In the genomic region with DNA sequence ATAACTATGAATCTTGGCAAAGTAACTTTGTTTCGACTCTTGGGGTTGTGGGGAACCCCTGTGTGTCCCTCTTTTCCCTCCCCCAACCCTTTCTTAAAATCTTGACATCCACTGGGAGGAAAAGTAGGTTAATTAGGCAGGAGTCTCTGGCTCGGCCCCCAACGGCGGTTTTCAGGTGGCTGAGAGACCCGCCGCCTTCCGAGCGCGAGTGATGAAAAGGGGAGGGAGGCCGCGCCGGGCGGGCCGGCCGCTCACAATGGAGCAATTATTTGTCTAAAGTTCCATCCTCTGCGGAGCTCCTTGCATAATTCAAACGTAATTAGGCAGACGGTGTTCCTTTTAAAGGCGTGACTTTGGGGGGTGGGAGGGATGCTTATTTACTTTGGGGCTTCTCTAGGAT, we compare ENCODE assay signal across 27 cellular contexts. TPM values are rescaled to one million over a fixed set of nuclear protein-coding genes. Genes with fewer than 3 reads are reported as not detected.
DNase-seq lines count a peak whose midpoint lies in the region; ATAC-seq and TF ChIP-seq lines count a peak whose summit lies in the region.
"Had no signal": no experiment of that assay in that cellular context is flagged by ENCODE, and none has a peak within 500 bp of the region (broad histone marks: within the 10 kb centered on the region; RNA-seq: fewer than 3 reads in every experiment).

No MANE protein-coding gene starts in this region.

- peak overlapping the region; percentile 36 for H3K4me3 ChIP-seq in HUES6 (ENCODE audit: low read depth, low read length)
- peak overlapping the region in 1 of 2 experiments; percentile 21 for H3K4me3 ChIP-seq in mesenchymal stem cell (ENCODE audit: insufficient read depth in 1 of 2, low read depth in 1 of 2, low read length in 2 of 2)
- H3K4me3 ChIP-seq: BLaER1 treated with 17β-estradiol and CSF1 and Interleukin-3, amounts not matched to agents 10 nM and 100 nM; breast epithelium; sigmoid colon; SJCRH30; testis had no signal

- no peak overlapping the region for H4K91ac ChIP-seq in mesenchymal stem cell (ENCODE audit: low read length)

- peaks cover 78% of the 10 kb centered on the region for H3K27me3 ChIP-seq in HUES6 (ENCODE audit: control insufficient read depth, insufficient read depth, low read length)
- peaks cover 61 to 72% of the 10 kb centered on the region in 2 experiments for H3K27me3 ChIP-seq in mesenchymal stem cell (ENCODE audit: control insufficient read depth in 1 of 2, insufficient read depth in 1 of 2, low read length in 2 of 2)
- H3K27me3 ChIP-seq: SJCRH30, testis had no signal

- H2BK120ac ChIP-seq in mesenchymal stem cell (ENCODE audit: low read depth, low read length), result no peak overlapping the region

- DNase-seq in COLO829 (ENCODE audit: low spot score), result peak; percentile 77
- no peak for DNase-seq in mesenchymal stem cell
- DNase-seq in SHP77 treated with DMSO at 0.1 percent for 48 hours (lab: John Stamatoyannopoulos, UW), result no peak
- DNase-seq in NCI-H1436 treated with DMSO at 0.1 percent for 48 hours (lab: John Stamatoyannopoulos, UW), result no peak
- no peak for DNase-seq in dermis blood vessel endothelial cell
- DNase-seq: activated CD4-positive, CD25-positive, alpha-beta regulatory T cell; activated T-cell treated with anti-CD3 and anti-CD28 coated beads, Interleukin-2, amount 50 U/mL, for 72 hours; HFFc6; NCI-H1048; NCI-H2081 treated with DMSO at 0.1 percent for 48 hours; NCI-H774; PC-3; sigmoid colon; testis had no signal

- H3K9me3 ChIP-seq in HUES6 (ENCODE audit: control insufficient read depth, insufficient read depth, low read depth, low read length), result no peaks in the 10 kb centered on the region
- peaks cover 2% of the 10 kb centered on the region for H3K9me3 ChIP-seq in mesenchymal stem cell (ENCODE audit: control insufficient read depth, low read length)
- H3K9me3 ChIP-seq: breast epithelium, SJCRH30, testis had no signal

- TF ChIP-seq CTCF in brain (conservative IDR thresholded peaks at IDR 0.05), result no peak

- no peak overlapping the region for H2AK5ac ChIP-seq in mesenchymal stem cell (ENCODE audit: low read length, severe bottlenecking)

- H3K23ac ChIP-seq in mesenchymal stem cell (ENCODE audit: low read length in 2 of 2), result no peak overlapping the region

- H2AFZ ChIP-seq in mesenchymal stem cell (ENCODE audit: low read depth, low read length), result no peak overlapping the region

- H3K27ac Mint-ChIP-seq in brain, result peak overlapping the region in 4 of 5 experiments; percentile 50 to 92 (median 75)
- H3K27ac Mint-ChIP-seq: activated naive CD8-positive, alpha-beta T cell; activated T-cell treated with anti-CD3 and anti-CD28 coated beads, Interleukin-2, amount 50 U/mL, for 72 hours; HFFc6; stimulated activated memory B cell treated with anti-CD40 and anti-IgM and Interleukin-4, amounts not matched to agents 10 μg/mL and 1 μg/mL and 100 μg/mL, for 72 hours had no signal

- H2BK5ac ChIP-seq in mesenchymal stem cell (ENCODE audit: low read depth, low read length, poor library complexity, severe bottlenecking), result no peak overlapping the region

- no peaks in the 10 kb centered on the region for H3K36me3 Mint-ChIP-seq in brain
- H3K36me3 Mint-ChIP-seq: activated naive CD8-positive, alpha-beta T cell; stimulated activated memory B cell treated with anti-CD40 and anti-IgM and Interleukin-4, amounts not matched to agents 10 μg/mL and 1 μg/mL and 100 μg/mL, for 72 hours had no signal

- no peaks in the 10 kb centered on the region for H3K79me1 ChIP-seq in mesenchymal stem cell (replicated peaks; ENCODE audit: low read length, poor library complexity, severe bottlenecking)

- no peak overlapping the region for H2BK12ac ChIP-seq in mesenchymal stem cell (ENCODE audit: low read length in 2 of 2)

- no peaks in the 10 kb centered on the region for H3K36me3 ChIP-seq in HUES6 (ENCODE audit: control insufficient read depth, insufficient read depth, low read length)
- no peaks in the 10 kb centered on the region for H3K36me3 ChIP-seq in mesenchymal stem cell (ENCODE audit: control insufficient read depth in 1 of 2, insufficient read depth in 2 of 2, low read depth in 1 of 2, low read length in 2 of 2)
- H3K36me3 ChIP-seq: BLaER1 treated with 17β-estradiol and CSF1 and Interleukin-3, amounts not matched to agents 10 nM and 100 nM; breast epithelium; sigmoid colon; SJCRH30 had no signal

- H3K4me3 Mint-ChIP-seq in brain, result peak overlapping the region; percentile 42 to 84 (median 79)
- H3K4me3 Mint-ChIP-seq: activated naive CD8-positive, alpha-beta T cell; activated T-cell treated with anti-CD3 and anti-CD28 coated beads, Interleukin-2, amount 50 U/mL, for 72 hours; stimulated activated memory B cell treated with anti-CD40 and anti-IgM and Interleukin-4, amounts not matched to agents 10 μg/mL and 1 μg/mL and 100 μg/mL, for 72 hours had no signal

- no peak overlapping the region for H2BK15ac ChIP-seq in mesenchymal stem cell (ENCODE audit: low read depth, poor library complexity, severe bottlenecking)

- peak overlapping the region; percentile 49 for H3K4me2 ChIP-seq in mesenchymal stem cell (ENCODE audit: low read length, poor library complexity, severe bottlenecking)
- H3K4me2 ChIP-seq: BLaER1 treated with 17β-estradiol and CSF1 and Interleukin-3, amounts not matched to agents 10 nM and 100 nM had no signal

- H3K9ac ChIP-seq in HUES6 (ENCODE audit: low read length) (no peak overlapping the region), mesenchymal stem cell (ENCODE audit: low read length) (no peak overlapping the region)
- H3K9ac ChIP-seq: BLaER1 treated with 17β-estradiol and CSF1 and Interleukin-3, amounts not matched to agents 10 nM and 100 nM had no signal

- H3K18ac ChIP-seq in mesenchymal stem cell (ENCODE audit: low read depth in 1 of 2, low read length in 2 of 2), result no peak overlapping the region

- WGBS in mesenchymal stem cell, result 4% methylated on average over 16 of the region's 19 CpGs

- no peak overlapping the region for H3K14ac ChIP-seq in mesenchymal stem cell (ENCODE audit: low read length in 2 of 2)

- H3K4me1 Mint-ChIP-seq in brain, result peaks cover 26% of the 10 kb centered on the region
- H3K4me1 Mint-ChIP-seq: stimulated activated memory B cell treated with anti-CD40 and anti-IgM and Interleukin-4, amounts not matched to agents 10 μg/mL and 1 μg/mL and 100 μg/mL, for 72 hours had no signal

- H4K8ac ChIP-seq in mesenchymal stem cell (ENCODE audit: low read length), result no peak overlapping the region

- H3K27ac ChIP-seq in HUES6 (ENCODE audit: low read depth, low read length), result no peak overlapping the region
- H3K27ac ChIP-seq in mesenchymal stem cell (ENCODE audit: low read length, poor library complexity, severe bottlenecking), result no peak overlapping the region
- H3K27ac ChIP-seq: BLaER1 treated with 17β-estradiol and CSF1 and Interleukin-3, amounts not matched to agents 10 nM and 100 nM; breast epithelium; sigmoid colon; SJCRH30; testis had no signal

- peaks cover 44% of the 10 kb centered on the region for H3K4me1 ChIP-seq in HUES6 (ENCODE audit: control insufficient read depth, insufficient read depth, low read length)
- peaks cover 5% of the 10 kb centered on the region for H3K4me1 ChIP-seq in mesenchymal stem cell (ENCODE audit: control insufficient read depth, insufficient read depth, low read depth, low read length)
- H3K4me1 ChIP-seq: BLaER1 treated with 17β-estradiol and CSF1 and Interleukin-3, amounts not matched to agents 10 nM and 100 nM; breast epithelium; SJCRH30; testis had no signal

- peaks cover 93% of the 10 kb centered on the region for H3K27me3 Mint-ChIP-seq in brain

- H3K4ac ChIP-seq in mesenchymal stem cell (ENCODE audit: low read depth in 1 of 2, low read length in 2 of 2), result no peak overlapping the region

- ATAC-seq in HG02981 (IDR thresholded peaks at IDR 0.05; ENCODE audit: unreplicated experiment), result no peak
- ATAC-seq: activated T-cell treated with anti-CD3 and anti-CD28 coated beads, Interleukin-2, amount 50 U/mL, for 72 hours; left lobe of liver; PC-3; stimulated activated memory B cell treated with anti-CD40 and anti-IgM and Interleukin-4, amounts not matched to agents 10 μg/mL and 1 μg/mL and 100 μg/mL, for 72 hours had no signal

- peaks cover 0 to 22% (median 5%) of the 10 kb centered on the region in 5 experiments for H3K9me3 Mint-ChIP-seq in brain

RNA-seq across cellular contexts. Expression of a gene that starts 51.7 kb away (rescaled TPM):
- polyA plus RNA-seq in brain (ENCODE audit: insufficient read depth, low read depth, low replicate concordance), result 0.49 TPM
- not detected for polyA plus RNA-seq in mesenchymal stem cell (2013, experiment 1 of 2)
- not detected for polyA plus RNA-seq in mesenchymal stem cell (2013, experiment 2 of 2)
- not detected in 2 replicates for total RNA-seq in dermis blood vessel endothelial cell
- total RNA-seq: activated CD8-positive, alpha-beta memory T cell treated with anti-CD3 and anti-CD28 coated beads for 36 hours; activated T-cell treated with anti-CD3 and anti-CD28 coated beads, Interleukin-2, amount 50 U/mL, for 72 hours; dermis microvascular lymphatic vessel endothelial cell; PC-3; sigmoid colon; T-helper 2 cell treated with Interferon-gamma antibody and Interleukin-4, amounts not matched to agents 100 ng/mL and 5 ng/mL, for 36 hours had no signal
- polyA plus RNA-seq: esophagus, sigmoid colon had no signal

RNA-seq across cellular contexts. Expression of a gene that starts 54.5 kb away (rescaled TPM):
- 13.4 TPM for polyA plus RNA-seq in brain (ENCODE audit: insufficient read depth, low read depth, low replicate concordance)
- polyA plus RNA-seq in mesenchymal stem cell (2013, experiment 1 of 2), result 0.17 TPM
- 0.14 TPM for polyA plus RNA-seq in mesenchymal stem cell (2013, experiment 2 of 2)
- total RNA-seq in dermis blood vessel endothelial cell, result under 0.01 TPM in 1 of 2 replicates, not detected in the other
- total RNA-seq: activated CD8-positive, alpha-beta memory T cell treated with anti-CD3 and anti-CD28 coated beads for 36 hours; activated T-cell treated with anti-CD3 and anti-CD28 coated beads, Interleukin-2, amount 50 U/mL, for 72 hours; dermis microvascular lymphatic vessel endothelial cell; PC-3; sigmoid colon; T-helper 2 cell treated with Interferon-gamma antibody and Interleukin-4, amounts not matched to agents 100 ng/mL and 5 ng/mL, for 36 hours had no signal
- polyA plus RNA-seq: esophagus, sigmoid colon had no signal
